In the genomic region with DNA sequence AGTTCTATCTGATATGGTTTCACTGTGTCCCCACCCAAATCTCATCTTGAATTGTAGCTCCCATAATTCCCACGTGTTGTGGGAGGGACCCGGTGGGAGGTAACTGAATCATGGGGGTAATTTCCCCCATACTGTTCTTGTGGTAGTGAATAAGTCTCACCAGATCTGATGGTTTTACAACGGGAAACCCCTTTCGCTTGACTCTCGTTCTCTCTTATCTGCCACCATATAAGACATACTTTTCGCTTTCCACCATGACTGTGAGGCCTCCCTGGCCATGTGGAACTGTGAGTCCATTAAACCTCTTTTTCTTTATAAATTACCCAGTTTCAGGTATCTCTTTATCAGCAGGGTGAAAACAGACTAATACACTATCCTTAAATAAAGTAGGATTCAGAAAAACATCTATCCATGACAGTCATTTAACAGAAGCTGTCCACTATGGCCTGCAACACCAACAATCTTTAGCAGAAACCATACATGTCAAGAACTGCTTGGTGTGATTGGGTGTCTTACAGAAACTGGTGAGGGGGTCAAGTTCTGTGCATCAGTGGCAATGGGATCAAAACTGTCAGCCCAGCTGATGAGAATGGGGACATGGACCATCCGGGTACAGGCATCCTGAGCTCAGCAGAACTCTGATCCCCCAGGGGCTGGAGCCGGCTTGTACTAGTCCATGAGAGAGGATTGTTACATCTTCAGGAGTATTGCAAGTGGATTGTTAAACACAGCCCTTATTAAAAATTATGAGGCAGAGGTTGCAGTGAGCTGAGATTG, we compare ENCODE assay signal across 26 cellular contexts. TPM values are rescaled to one million over a fixed set of nuclear protein-coding genes. Genes with fewer than 3 reads are reported as not detected.
"Had no signal": no experiment of that assay in that cellular context is flagged by ENCODE, and none has a peak within 500 bp of the region (broad histone marks: within the 10 kb centered on the region; RNA-seq: fewer than 3 reads in every experiment).

No MANE protein-coding gene starts in this region.

- H3K4me3 ChIP-seq: adrenal gland, ovary, thyroid gland, upper lobe of right lung had no signal

- FAIRE-seq: endothelial cell of umbilical vein, kidney had no signal

- DNase-seq: activated B cell treated with CpG ODN at 0.5 μM for 24 hours; activated CD8-positive, alpha-beta memory T cell treated with anti-CD3 and anti-CD28 coated beads, Interleukin-2, amount 50 U/mL, for 4 hours; activated effector memory CD4-positive, alpha-beta T cell treated with Interleukin-2 at 50 U/mL for 16 hours; activated naive CD4-positive, alpha-beta T cell treated with anti-CD3 and anti-CD28 coated beads for 36 hours; activated T-cell treated with anti-CD3 and anti-CD28 coated beads, Interleukin-2, amount 50 U/mL, for 72 hours; adrenal gland; aorta; head of caudate nucleus; hippocampal formation; kidney; left colon; naive B cell; ovary; retina; stimulated activated CD4-positive, alpha-beta T cell treated with anti-CD3 and anti-CD28 coated beads, Interleukin-15, amount 100 ng/mL, for 24 hours; stimulated activated CD4-positive, alpha-beta T cell treated with anti-CD3 and anti-CD28 coated beads, Interleukin-2, amount 100 ng/mL, for 24 hours; stimulated activated naive CD8-positive, alpha-beta T cell treated with anti-CD3 and anti-CD28 coated beads, Interleukin-15, amount 100 ng/mL, for 72 hours; T-helper 1 cell; thyroid gland; upper lobe of right lung had no signal

- H3K36me3 Mint-ChIP-seq: brain, mesothelial cell of epicardium had no signal

- H3K36me3 ChIP-seq: adrenal gland, ovary, thyroid gland, upper lobe of right lung had no signal

- H3K4me3 Mint-ChIP-seq: activated B cell treated with CpG ODN at 0.5 μM for 24 hours; activated naive CD4-positive, alpha-beta T cell treated with anti-CD3 and anti-CD28 coated beads for 36 hours; activated T-cell treated with anti-CD3 and anti-CD28 coated beads, Interleukin-2, amount 50 U/mL, for 72 hours; brain; mesothelial cell of epicardium; naive B cell; stimulated activated naive CD8-positive, alpha-beta T cell treated with anti-CD3 and anti-CD28 coated beads, Interleukin-15, amount 100 ng/mL, for 72 hours; T-helper 2 cell treated with Interferon-gamma antibody and Interleukin-4, amounts not matched to agents 5 μg/mL and 100 μg/mL, for 36 hours had no signal

- H3K27me3 ChIP-seq: adrenal gland, ovary, thyroid gland, upper lobe of right lung had no signal

- H3K9me3 ChIP-seq: adrenal gland, ovary, thyroid gland, upper lobe of right lung had no signal

- ATAC-seq: left colon; stimulated activated naive CD8-positive, alpha-beta T cell treated with anti-CD3 and anti-CD28 coated beads, Interleukin-15, amount 100 ng/mL, for 72 hours; upper lobe of right lung had no signal

- H3K4me1 ChIP-seq: adrenal gland, thyroid gland, upper lobe of right lung had no signal

- H3K4me1 Mint-ChIP-seq: activated B cell treated with CpG ODN at 0.5 μM for 24 hours, mesothelial cell of epicardium had no signal

- H3K27ac ChIP-seq: adrenal gland, ovary, thyroid gland, upper lobe of right lung had no signal

- H3K27ac Mint-ChIP-seq: activated B cell treated with CpG ODN at 0.5 μM for 24 hours; activated naive CD4-positive, alpha-beta T cell treated with anti-CD3 and anti-CD28 coated beads for 36 hours; activated T-cell treated with anti-CD3 and anti-CD28 coated beads, Interleukin-2, amount 50 U/mL, for 72 hours; brain; mesothelial cell of epicardium; progenitor cell of endocrine pancreas; T-helper 2 cell treated with Interferon-gamma antibody and Interleukin-4, amounts not matched to agents 5 μg/mL and 100 μg/mL, for 36 hours had no signal

- H3K27me3 Mint-ChIP-seq: activated B cell treated with CpG ODN at 0.5 μM for 24 hours; naive B cell; progenitor cell of endocrine pancreas; stimulated activated naive CD8-positive, alpha-beta T cell treated with anti-CD3 and anti-CD28 coated beads, Interleukin-15, amount 100 ng/mL, for 72 hours had no signal

- H3K9me3 Mint-ChIP-seq: activated B cell treated with CpG ODN at 0.5 μM for 24 hours, mesothelial cell of epicardium had no signal

RNA-seq across cellular contexts. Expression of a gene that starts 59.2 kb away (rescaled TPM):
- total RNA-seq: cardiac septum, endothelial cell of umbilical vein, mesothelial cell of epicardium had no signal
- polyA plus RNA-seq: endothelial cell of umbilical vein had no signal
